ENCODE assay signal across 27 cellular contexts in genomic region chr3:142355692-142356091, GRCh38.
DNase-seq lines count a peak whose midpoint lies in the region; ATAC-seq, FAIRE-seq and TF ChIP-seq lines count a peak whose summit lies in the region.
"Had no signal": no experiment of that assay in that cellular context is flagged by ENCODE, and none has a peak within 500 bp of the region (broad histone marks: within the 10 kb centered on the region; RNA-seq: fewer than 3 reads in every experiment).

No MANE protein-coding gene starts in this region.

- POLR2A ChIA-PET in T-cell (lab: Charles Lee), result no interaction called here

- no peak overlapping the region for H3K4me3 Mint-ChIP-seq in T-cell
- H3K4me3 Mint-ChIP-seq: activated B cell treated with CpG ODN at 0.5 μM for 24 hours; activated CD4-positive, alpha-beta memory T cell treated with anti-CD3 and anti-CD28 coated beads for 36 hours; activated naive CD8-positive, alpha-beta T cell treated with anti-CD3 and anti-CD28 coated beads, Interleukin-2, amount 50 U/mL, for 24 hours; endodermal cell; stimulated activated effector memory CD8-positive, alpha-beta T cell treated with anti-CD3 and anti-CD28 coated beads, Interleukin-12 subunit alpha, Interleukin-12 subunit beta, amount 100 ng/mL, for 72 hours had no signal

- peak; percentile 53 for ATAC-seq in HG02870 (IDR thresholded peaks at IDR 0.05; ENCODE audit: unreplicated experiment)
- ATAC-seq in HG03469 (IDR thresholded peaks at IDR 0.05; ENCODE audit: unreplicated experiment), result peak; percentile 62
- ATAC-seq in T-cell (replicated peaks in 1 of 4), result no peak
- ATAC-seq: activated naive CD8-positive, alpha-beta T cell treated with anti-CD3 and anti-CD28 coated beads, Interleukin-2, amount 50 U/mL, for 24 hours; K562; stimulated activated effector memory CD8-positive, alpha-beta T cell treated with anti-CD3 and anti-CD28 coated beads, Interleukin-12 subunit alpha, Interleukin-12 subunit beta, amount 100 ng/mL, for 72 hours had no signal

- CTCF ChIA-PET in T-cell (lab: Charles Lee), result interaction anchor here in 1 of 2 donors (0.7 kb wide), 2 partner anchors 180 to 441 kb away, joined by 3 read pairs; no protein-coding TSS in a partner anchor

- peak; percentile 13 for FAIRE-seq in GM12891 (lab: Jason Lieb, UNC)
- FAIRE-seq in GM19239 (lab: Jason Lieb, UNC), result peak; percentile 86
- FAIRE-seq: K562 had no signal

- no peak for TF ChIP-seq POLR2A in GM12891 (IDR thresholded peaks at IDR 0.05; ENCODE audit: low read depth, low read length)

- no peaks in the 10 kb centered on the region for H3K9me3 Mint-ChIP-seq in T-cell
- H3K9me3 Mint-ChIP-seq: activated B cell treated with CpG ODN at 0.5 μM for 24 hours; activated CD4-positive, alpha-beta memory T cell treated with anti-CD3 and anti-CD28 coated beads for 36 hours; activated naive CD8-positive, alpha-beta T cell treated with anti-CD3 and anti-CD28 coated beads, Interleukin-2, amount 50 U/mL, for 24 hours; stimulated activated effector memory CD8-positive, alpha-beta T cell treated with anti-CD3 and anti-CD28 coated beads, Interleukin-12 subunit alpha, Interleukin-12 subunit beta, amount 100 ng/mL, for 72 hours had no signal

- H3K27me3 Mint-ChIP-seq in T-cell, result no peaks in the 10 kb centered on the region
- H3K27me3 Mint-ChIP-seq: activated B cell treated with CpG ODN at 0.5 μM for 24 hours; activated CD4-positive, alpha-beta memory T cell treated with anti-CD3 and anti-CD28 coated beads for 36 hours; activated naive CD8-positive, alpha-beta T cell treated with anti-CD3 and anti-CD28 coated beads, Interleukin-2, amount 50 U/mL, for 24 hours had no signal

- H3K36me3 Mint-ChIP-seq in T-cell, result peaks cover 61% of the 10 kb centered on the region

- no peak for DNase-seq in GM12891 (ENCODE audit: insufficient read length, low spot score)
- DNase-seq in GM19239 (ENCODE audit: insufficient read length, low spot score), result no peak
- no peak for DNase-seq in T-cell
- no peak for DNase-seq in NCI-H1417 treated with DMSO at 0.1 percent for 48 hours (lab: John Stamatoyannopoulos, UW)
- DNase-seq in amygdala (lab: John Stamatoyannopoulos, UW), result no peak
- no peak for DNase-seq in hepatic stellate cell (ENCODE audit: low spot score)
- DNase-seq: ACHN; activated B cell treated with CpG ODN at 0.5 μM for 24 hours; activated CD4-positive, alpha-beta memory T cell treated with anti-CD3 and anti-CD28 coated beads for 36 hours; activated effector memory CD4-positive, alpha-beta T cell treated with Interleukin-2 at 50 U/mL for 16 hours; activated naive CD8-positive, alpha-beta T cell treated with anti-CD3 and anti-CD28 coated beads, Interleukin-2, amount 50 U/mL, for 24 hours; Caco-2; DND-41; endodermal cell; HCEC 1CT; kidney glomerular epithelial cell; MG63; NCI-H1694; NCI-H2171 treated with DMSO at 0.1 percent for 48 hours; NCI-H69; stimulated activated CD4-positive, alpha-beta T cell treated with anti-CD3 and anti-CD28 coated beads, Interleukin-1b, Interleukin-23, amount 100 ng/mL, for 48 hours; T-helper 9 cell; testis had no signal

- H3K4me1 Mint-ChIP-seq in T-cell, result peaks cover 0 to 1% (median 0%) of the 10 kb centered on the region in 3 donors
- H3K4me1 Mint-ChIP-seq: endodermal cell; stimulated activated effector memory CD8-positive, alpha-beta T cell treated with anti-CD3 and anti-CD28 coated beads, Interleukin-12 subunit alpha, Interleukin-12 subunit beta, amount 100 ng/mL, for 72 hours had no signal

- H3K27ac Mint-ChIP-seq in T-cell, result no peak overlapping the region
- H3K27ac Mint-ChIP-seq: activated B cell treated with CpG ODN at 0.5 μM for 24 hours; activated CD4-positive, alpha-beta memory T cell treated with anti-CD3 and anti-CD28 coated beads for 36 hours; activated naive CD8-positive, alpha-beta T cell treated with anti-CD3 and anti-CD28 coated beads, Interleukin-2, amount 50 U/mL, for 24 hours; endodermal cell; stimulated activated effector memory CD8-positive, alpha-beta T cell treated with anti-CD3 and anti-CD28 coated beads, Interleukin-12 subunit alpha, Interleukin-12 subunit beta, amount 100 ng/mL, for 72 hours had no signal

TF ChIP-seq in GM12891, 5 proteins besides CTCF, POLR2A, EP300 and RAD21:
- no peak for TF ChIP-seq SPI1 (IDR thresholded peaks at IDR 0.05; ENCODE audit: low read depth, low read length)

Comparison
In these comparisons a context has a peak if more than half of its experiments do, and no peak if none do; other contexts are left out.
1. ATAC-seq: peak in HG02870 (single experiment) and HG03469 (single experiment); none in T-cell (0 of 4).